12 cellular contexts compared by ENCODE assay signal in genomic region chr16:89581861-89582563, GRCh38. TPM values are rescaled to one million over a fixed set of nuclear protein-coding genes. Genes with fewer than 3 reads are reported as not detected.
DNase-seq lines count a peak whose midpoint lies in the region; ATAC-seq, FAIRE-seq and TF ChIP-seq lines count a peak whose summit lies in the region.
"Had no signal": no experiment of that assay in that cellular context is flagged by ENCODE, and none has a peak within 500 bp of the region (broad histone marks: within the 10 kb centered on the region; RNA-seq: fewer than 3 reads in every experiment).

No MANE protein-coding gene starts in this region.

- no peak for TF ChIP-seq CTCF in bronchial epithelial cell (IDR thresholded peaks at IDR 0.05; ENCODE audit: insufficient read depth, low read length, severe bottlenecking)
- TF ChIP-seq CTCF in lower lobe of right lung (IDR thresholded peaks at IDR 0.05), result no peak
- no peak for TF ChIP-seq CTCF in tibial artery (IDR thresholded peaks at IDR 0.05)

- H3K4me3 ChIP-seq in ACC112 (ENCODE audit: low read depth, low read length) (peak overlapping the region; percentile 32; the same call in 1 of the 2 replicates), bronchial epithelial cell (ENCODE audit: low read depth, low read length) (no peak overlapping the region), lower lobe of right lung (no peak overlapping the region), tibial artery (no peak overlapping the region)

- peak; percentile 57 to 59 for ATAC-seq in lower lobe of right lung
- no peak for ATAC-seq in HG03469 (IDR thresholded peaks at IDR 0.05; ENCODE audit: unreplicated experiment)
- no peak for ATAC-seq in HG03460 (IDR thresholded peaks at IDR 0.05; ENCODE audit: unreplicated experiment)

- H2AFZ ChIP-seq in ACC112 (ENCODE audit: low read length, unreplicated experiment), result no peak overlapping the region

- peak; percentile 86 for DNase-seq in M059J (ENCODE audit: low read depth)
- peak; percentile 48 for DNase-seq in bronchial epithelial cell (ENCODE audit: low read depth)
- no peak for DNase-seq in lower lobe of right lung
- no peak for DNase-seq in tibial artery
- no peak for DNase-seq in NCI-H2107 (lab: John Stamatoyannopoulos, UW)
- DNase-seq: activated CD4-positive, alpha-beta T cell treated with anti-CD3 and anti-CD28 coated beads, Interleukin-2, amount 50 U/mL, for 1 hour; CD4-positive, CD25-positive, alpha-beta regulatory T cell; stimulated activated CD4-positive, alpha-beta T cell treated with anti-CD3 and anti-CD28 coated beads, Interleukin-15, amount 100 ng/mL, for 24 hours had no signal

- H3K36me3 ChIP-seq in ACC112 (ENCODE audit: insufficient read depth, low read length) (peaks cover 26% of the 10 kb centered on the region; the same call in 1 of the 2 replicates), bronchial epithelial cell (ENCODE audit: control insufficient read depth, insufficient read depth, low read length) (no peaks in the 10 kb centered on the region), lower lobe of right lung (no peaks in the 10 kb centered on the region), tibial artery (no peaks in the 10 kb centered on the region)

- no peaks in the 10 kb centered on the region for H3K27me3 ChIP-seq in ACC112 (ENCODE audit: insufficient read depth, low read length)
- H3K27me3 ChIP-seq in bronchial epithelial cell (ENCODE audit: control insufficient read depth, insufficient read depth, low read length), result peaks cover under 1% of the 10 kb centered on the region
- H3K27me3 ChIP-seq in lower lobe of right lung (ENCODE audit: low read depth), result peaks cover 1% of the 10 kb centered on the region
- peaks cover 0 to 46% of the 10 kb centered on the region in 2 donors for H3K27me3 ChIP-seq in tibial artery

- H3K79me2 ChIP-seq in ACC112 (ENCODE audit: control insufficient read depth, insufficient read depth, low read length, unreplicated experiment), result peaks cover 9% of the 10 kb centered on the region

- FAIRE-seq in bronchial epithelial cell (lab: Jason Lieb, UNC), result no peak
- FAIRE-seq: islet of Langerhans had no signal

- H3K9me3 ChIP-seq in lower lobe of right lung (no peaks in the 10 kb centered on the region), tibial artery (no peaks in the 10 kb centered on the region)

- H3K27ac ChIP-seq in ACC112 (ENCODE audit: low read depth, low read length), result peak overlapping the region; percentile 94
- H3K27ac ChIP-seq in lower lobe of right lung, result peak overlapping the region; percentile 66
- H3K27ac ChIP-seq in tibial artery, result no peak overlapping the region

- H3K4me1 ChIP-seq in ACC112 (ENCODE audit: control insufficient read depth, insufficient read depth, low read length, unreplicated experiment) (peaks cover 41% of the 10 kb centered on the region), lower lobe of right lung (peaks cover 16% of the 10 kb centered on the region), tibial artery (peaks cover 0 to 6% (median 0%) of the 10 kb centered on the region in 4 donors)

- intact Hi-C loops in lower lobe of right lung (cut with DNase I), result no loop called here
- intact Hi-C loops in tibial artery (cut with DNase I; ENCODE audit: low total_unique reads), result no loop called here

RNA-seq across cellular contexts. Expression of gene CPNE7, which starts 6.5 kb away (rescaled TPM):
- 0.32 and 3.1 TPM in 2 replicates for total RNA-seq in M059J (2014; rRNA removed; shearing (Covaris generic))
- total RNA-seq in bronchial epithelial cell (0.38 and 1.1 TPM in 2 replicates), lower lobe of right lung (0.35 TPM)

RNA-seq across cellular contexts. Expression of gene RPL13, which starts 21.5 kb away (rescaled TPM):
- 2,167 and 2,261 TPM in 2 replicates for total RNA-seq in M059J (2014; rRNA removed; shearing (Covaris generic))
- total RNA-seq in bronchial epithelial cell (4,140 and 4,913 TPM in 2 replicates), lower lobe of right lung (1,727 TPM)

RNA-seq across cellular contexts. Expression of gene DPEP1, which starts 31.4 kb away (rescaled TPM):
- total RNA-seq in M059J (2014; rRNA removed; shearing (Covaris generic)), result 0.79 TPM in 1 of 2 replicates, not detected in the other
- total RNA-seq in bronchial epithelial cell, result 0.26 TPM in 1 of 2 replicates, not detected in the other
- total RNA-seq in lower lobe of right lung, result 0.59 TPM
- total RNA-seq: CD4-positive, CD25-positive, alpha-beta regulatory T cell had no signal

Comparison
In these comparisons a context has a peak if more than half of its experiments do, and no peak if none do; other contexts are left out.
1. H3K27ac ChIP-seq: peak in ACC112 (single experiment) and lower lobe of right lung (single experiment); none in tibial artery (0 of 2).
2. DNase-seq: peak in M059J (single experiment) and bronchial epithelial cell (single experiment); none in lower lobe of right lung (single experiment), tibial artery (0 of 2) and NCI-H2107 (single experiment).
3. ATAC-seq: peak in lower lobe of right lung (2 of 2); none in HG03469 (single experiment) and HG03460 (single experiment).